12 cellular contexts compared by ENCODE assay signal in the genomic region with DNA sequence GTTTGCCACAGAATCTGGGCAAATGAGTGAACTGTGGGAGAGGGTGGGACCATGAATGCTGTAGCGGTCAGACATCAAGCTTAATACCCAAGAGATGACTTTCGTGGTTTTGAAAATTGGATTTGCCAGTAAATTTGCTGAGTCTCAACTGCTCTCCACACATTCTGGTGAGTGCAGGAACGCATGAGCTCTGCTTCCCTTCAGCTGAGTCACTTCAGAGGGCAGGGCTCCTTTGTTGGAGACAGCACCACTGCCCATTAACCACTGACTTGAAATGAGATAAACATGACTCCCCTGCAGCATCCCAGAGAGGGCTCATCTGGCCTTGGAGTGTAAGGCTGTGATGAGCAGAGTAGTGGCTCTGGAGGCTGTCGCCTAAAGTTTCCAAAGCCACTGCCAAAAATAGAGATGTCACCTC. TPM values are rescaled to one million over a fixed set of nuclear protein-coding genes. Genes with fewer than 3 reads are reported as not detected.
DNase-seq lines count a peak whose midpoint lies in the region; ATAC-seq and TF ChIP-seq lines count a peak whose summit lies in the region.
"Had no signal": no experiment of that assay in that cellular context is flagged by ENCODE, and none has a peak within 500 bp of the region (broad histone marks: within the 10 kb centered on the region; RNA-seq: fewer than 3 reads in every experiment).

No MANE protein-coding gene starts in this region.

- H3K27me3 ChIP-seq in SJCRH30 (no peaks in the 10 kb centered on the region), trophoblast cell (ENCODE audit: insufficient read depth, low read length) (no peaks in the 10 kb centered on the region)

- H3K4ac ChIP-seq in trophoblast cell (ENCODE audit: low read depth, low read length): no peak overlapping the region

- no peak overlapping the region for H3K9ac ChIP-seq in trophoblast cell (ENCODE audit: low read length)

- no peak for ATAC-seq in HG02981 (IDR thresholded peaks at IDR 0.05; ENCODE audit: unreplicated experiment)

- DNase-seq in GM03348 (ENCODE audit: low spot score): peak; percentile 88
- DNase-seq in SJCRH30: peak; percentile 24 to 38
- DNase-seq in epithelial cell of proximal tubule (ENCODE audit: low read depth): peak; percentile 71
- peak; percentile 36 to 66 for DNase-seq in trophoblast cell
- DNase-seq in NCI-H345 treated with DMSO at 0.1 percent for 48 hours (lab: John Stamatoyannopoulos, UW; ENCODE audit: unreplicated experiment): no peak
- no peak for DNase-seq in GF-D8 (lab: John Stamatoyannopoulos, UW)
- no peak for DNase-seq in activated CD4-positive, alpha-beta T cell treated with anti-CD3 and anti-CD28 coated beads for 48 hours
- DNase-seq: activated naive CD4-positive, alpha-beta T cell; NCI-H2171 treated with DMSO at 0.1 percent for 48 hours; occipital lobe had no signal

- H2AFZ ChIP-seq in trophoblast cell (ENCODE audit: insufficient read depth, low read length, poor library complexity): no peak overlapping the region

- H2AK5ac ChIP-seq in trophoblast cell (ENCODE audit: low read length): no peak overlapping the region

- TF ChIP-seq CTCF in epithelial cell of proximal tubule (conservative IDR thresholded peaks at IDR 0.05; ENCODE audit: low read depth, low read length): no peak

- no peak overlapping the region for H3K18ac ChIP-seq in trophoblast cell (ENCODE audit: low read length)

- H3K79me2 ChIP-seq in trophoblast cell (ENCODE audit: control insufficient read depth, insufficient read depth, low read length, poor library complexity): no peaks in the 10 kb centered on the region

- H4K12ac ChIP-seq in trophoblast cell (ENCODE audit: low read depth, low read length): no peak overlapping the region

- no peaks in the 10 kb centered on the region for H3K79me1 ChIP-seq in trophoblast cell (ENCODE audit: low read length)

- no peak overlapping the region for H3K27ac ChIP-seq in SJCRH30
- no peak overlapping the region for H3K27ac ChIP-seq in trophoblast cell (ENCODE audit: low read depth, low read length)
- H3K27ac ChIP-seq: HL-60 had no signal

- no peaks in the 10 kb centered on the region for H3K4me1 ChIP-seq in SJCRH30
- H3K4me1 ChIP-seq in trophoblast cell (ENCODE audit: control insufficient read depth in 1 of 2, insufficient read depth in 2 of 2, low read length in 2 of 2): peaks cover 0 to 5% of the 10 kb centered on the region in 2 experiments

- no peak overlapping the region for H2BK120ac ChIP-seq in trophoblast cell (ENCODE audit: insufficient read depth, low read length, poor library complexity)

- WGBS in trophoblast cell (ENCODE audit: extremely low coverage, insufficient coverage, insufficient read length): no CpG with 5 or more reads among the region's 4 CpGs

- H3K4me3 ChIP-seq in SJCRH30: no peak overlapping the region
- H3K4me3 ChIP-seq in epithelial cell of proximal tubule (ENCODE audit: low read depth, low read length): no peak overlapping the region
- H3K4me3 ChIP-seq in trophoblast cell (ENCODE audit: low read depth, low read length): no peak overlapping the region

- no peak overlapping the region for H3K23ac ChIP-seq in trophoblast cell (ENCODE audit: low read length)

- H3K9me3 ChIP-seq in SJCRH30 (replicated peaks) (no peaks in the 10 kb centered on the region), trophoblast cell (ENCODE audit: insufficient read depth, low read depth, low read length) (no peaks in the 10 kb centered on the region)

- no peak overlapping the region for H4K91ac ChIP-seq in trophoblast cell (ENCODE audit: low read depth, low read length)

- H3K36me3 ChIP-seq in SJCRH30: peaks cover 21% of the 10 kb centered on the region
- H3K36me3 ChIP-seq in trophoblast cell (ENCODE audit: control insufficient read depth in 1 of 2, insufficient read depth in 2 of 2, low read length in 2 of 2): peaks cover 0 to 3% of the 10 kb centered on the region in 2 experiments

- H3K4me2 ChIP-seq in trophoblast cell (ENCODE audit: low read length): no peak overlapping the region

- no peak overlapping the region for H3K14ac ChIP-seq in trophoblast cell (ENCODE audit: low read length)

- H4K8ac ChIP-seq in trophoblast cell (ENCODE audit: low read depth, low read length): no peak overlapping the region

- no peak overlapping the region for H2BK12ac ChIP-seq in trophoblast cell (ENCODE audit: low read length)

- no peak overlapping the region for H2BK5ac ChIP-seq in trophoblast cell (ENCODE audit: low read depth, low read length, poor library complexity)

RNA-seq across cellular contexts. Expression of a gene that starts 22.6 kb away (rescaled TPM):
- total RNA-seq in SJCRH30 (2014; rRNA removed; shearing (Covaris generic)): not detected in 2 replicates
- 9.8 and 10.4 TPM in 2 replicates for total RNA-seq in epithelial cell of proximal tubule
- 1.5 and 1.6 TPM in 2 replicates for polyA plus RNA-seq in trophoblast cell (2013)

RNA-seq across cellular contexts. Expression of a gene that starts 37.2 kb away (rescaled TPM):
- not detected in 2 replicates for total RNA-seq in SJCRH30 (2014; rRNA removed; shearing (Covaris generic))
- total RNA-seq in epithelial cell of proximal tubule: 13.3 and 14.4 TPM in 2 replicates
- polyA plus RNA-seq in trophoblast cell (2013): 7.8 and 8.1 TPM in 2 replicates

Comparison
In these comparisons a context has a peak if more than half of its experiments do, and no peak if none do; other contexts are left out.
1. DNase-seq: peak in GM03348 (single experiment), SJCRH30 (2 of 2), epithelial cell of proximal tubule (single experiment) and trophoblast cell (2 of 2); none in NCI-H345 treated with DMSO at 0.1 percent for 48 hours (single experiment), GF-D8 (single experiment) and activated CD4-positive, alpha-beta T cell treated with anti-CD3 and anti-CD28 coated beads for 48 hours (single experiment).
2. RNA of a gene that starts 22.6 kb away (total RNA-seq): 9.8 to 10.4 TPM in epithelial cell of proximal tubule; not detected in SJCRH30; every median in the first group is over 10 times any median in the second.
3. RNA of a gene that starts 37.2 kb away (total RNA-seq): 13.3 to 14.4 TPM in epithelial cell of proximal tubule; not detected in SJCRH30; every median in the first group is over 10 times any median in the second.